Comparison of ENCODE assay signal across 16 cellular contexts in genomic region chr2:73640946-73641766, GRCh38. TPM values are rescaled to one million over a fixed set of nuclear protein-coding genes. Genes with fewer than 3 reads are reported as not detected.
A peak's percentile ranks its signal among the peaks of the same experiment; 100 is the strongest.
DNase-seq lines count a peak whose midpoint lies in the region; ATAC-seq and TF ChIP-seq lines count a peak whose summit lies in the region.
"Had no signal": no experiment of that assay in that cellular context is flagged by ENCODE, and none has a peak within 500 bp of the region (broad histone marks: within the 10 kb centered on the region; RNA-seq: fewer than 3 reads in every experiment).

No MANE protein-coding gene starts in this region.

- ATAC-seq in left lobe of liver (peak; percentile 56), upper lobe of right lung (peak; percentile 7)

- H4K20me1 ChIP-seq in neural progenitor cell (ENCODE audit: low read depth), result no peaks in the 10 kb centered on the region
- H4K20me1 ChIP-seq: BLaER1 treated with 17β-estradiol and CSF1 and Interleukin-3, amounts not matched to agents 10 nM and 100 nM had no signal

- H3K36me3 Mint-ChIP-seq in neural progenitor cell, result no peaks in the 10 kb centered on the region
- H3K36me3 Mint-ChIP-seq in activated T-helper 1 cell treated with anti-CD3 and anti-CD28 coated beads, Interleukin-12 subunit alpha, Interleukin-12 subunit beta, Interleukin-2, Interleukin-4 antibody, amounts not matched to agents 30 ng/mL and 10 ng/mL and 1 ng/mL, durations not matched to agents 14 hours and 24 hours and 36 hours (ENCODE audit: low read depth), result no peaks in the 10 kb centered on the region
- no peaks in the 10 kb centered on the region for H3K36me3 Mint-ChIP-seq in endodermal cell (ENCODE audit: low read depth)

- H3K27me3 Mint-ChIP-seq in neural progenitor cell (ENCODE audit: insufficient read depth, low read depth) (peaks cover 4% of the 10 kb centered on the region), endodermal cell (ENCODE audit: insufficient read depth) (peaks cover 40% of the 10 kb centered on the region)
- peaks cover 2% of the 10 kb centered on the region for H3K27me3 Mint-ChIP-seq in activated T-helper 1 cell treated with anti-CD3 and anti-CD28 coated beads, Interleukin-12 subunit alpha, Interleukin-12 subunit beta, Interleukin-2, Interleukin-4 antibody, amounts not matched to agents 30 ng/mL and 10 ng/mL and 1 ng/mL, durations not matched to agents 14 hours and 24 hours and 36 hours (ENCODE audit: insufficient read depth)

- no peaks in the 10 kb centered on the region for H3K79me2 ChIP-seq in neural progenitor cell (ENCODE audit: low read depth)

- no peaks in the 10 kb centered on the region for H3K4me1 Mint-ChIP-seq in neural progenitor cell
- peaks cover 5% of the 10 kb centered on the region for H3K4me1 Mint-ChIP-seq in activated T-helper 1 cell treated with anti-CD3 and anti-CD28 coated beads, Interleukin-12 subunit alpha, Interleukin-12 subunit beta, Interleukin-2, Interleukin-4 antibody, amounts not matched to agents 30 ng/mL and 10 ng/mL and 1 ng/mL, durations not matched to agents 14 hours and 24 hours and 36 hours (ENCODE audit: low read depth)
- H3K4me1 Mint-ChIP-seq in endodermal cell, result no peaks in the 10 kb centered on the region

- no peak overlapping the region for H2AFZ ChIP-seq in neural progenitor cell (replicated peaks)

- H3K9me3 ChIP-seq in neural progenitor cell (ENCODE audit: low read depth) (no peaks in the 10 kb centered on the region), upper lobe of right lung (no peaks in the 10 kb centered on the region), endodermal cell (ENCODE audit: control insufficient read depth, low read length) (peaks cover 18% of the 10 kb centered on the region)

- H3K4me1 ChIP-seq in neural progenitor cell, result no peaks in the 10 kb centered on the region
- H3K4me1 ChIP-seq in upper lobe of right lung, result peaks cover 3% of the 10 kb centered on the region
- H3K4me1 ChIP-seq in endodermal cell (ENCODE audit: control insufficient read depth, insufficient read depth, low read length), result no peaks in the 10 kb centered on the region

- no peak overlapping the region for H3K4me2 ChIP-seq in neural progenitor cell

- DNase-seq in SK-MEL-5 (ENCODE audit: low read depth, low spot score) (peak; percentile 58), left lobe of liver (ENCODE audit: low spot score) (peak; percentile 72), neural progenitor cell (ENCODE audit: low spot score) (no peak), upper lobe of right lung (no peak), SKM-1 (lab: John Stamatoyannopoulos, UW; ENCODE audit: unreplicated experiment) (no peak), endodermal cell (no peak)
- no peak for DNase-seq in activated T-helper 1 cell treated with anti-CD3 and anti-CD28 coated beads, Interleukin-12 subunit alpha, Interleukin-12 subunit beta, Interleukin-2, Interleukin-4 antibody, amounts not matched to agents 30 ng/mL and 10 ng/mL and 1 ng/mL, durations not matched to agents 14 hours and 24 hours and 36 hours (ENCODE audit: low spot score)
- DNase-seq: 8988T; Calu3; CD4-positive, alpha-beta T cell; DMS 273 treated with DMSO at 0.1 percent for 48 hours; HCEC 1CT; HFFc6 had no signal

- in situ Hi-C loops in SK-MEL-5 (cut with HindIII; ENCODE audit: low pct_unique_long_range_greater_than_20kb, low sequenced_read_pairs), result no loop called here

- H3K27ac Mint-ChIP-seq in neural progenitor cell (no peak overlapping the region), endodermal cell (no peak overlapping the region)
- H3K27ac Mint-ChIP-seq in activated T-helper 1 cell treated with anti-CD3 and anti-CD28 coated beads, Interleukin-12 subunit alpha, Interleukin-12 subunit beta, Interleukin-2, Interleukin-4 antibody, amounts not matched to agents 30 ng/mL and 10 ng/mL and 1 ng/mL, durations not matched to agents 14 hours and 24 hours and 36 hours, result no peak overlapping the region
- H3K27ac Mint-ChIP-seq: CD4-positive, alpha-beta T cell; HFFc6 had no signal

- H3F3A ChIP-seq in neural progenitor cell (ENCODE audit: low read depth), result no peaks in the 10 kb centered on the region

- H3K36me3 ChIP-seq in neural progenitor cell, result no peaks in the 10 kb centered on the region
- H3K36me3 ChIP-seq in upper lobe of right lung, result no peaks in the 10 kb centered on the region
- H3K36me3 ChIP-seq in endodermal cell (ENCODE audit: control insufficient read depth, insufficient read depth, low read length), result no peaks in the 10 kb centered on the region
- H3K36me3 ChIP-seq: BLaER1 treated with 17β-estradiol and CSF1 and Interleukin-3, amounts not matched to agents 10 nM and 100 nM had no signal

- peaks cover 16% of the 10 kb centered on the region for H3K9me3 Mint-ChIP-seq in neural progenitor cell
- peaks cover 4% of the 10 kb centered on the region for H3K9me3 Mint-ChIP-seq in activated T-helper 1 cell treated with anti-CD3 and anti-CD28 coated beads, Interleukin-12 subunit alpha, Interleukin-12 subunit beta, Interleukin-2, Interleukin-4 antibody, amounts not matched to agents 30 ng/mL and 10 ng/mL and 1 ng/mL, durations not matched to agents 14 hours and 24 hours and 36 hours
- peaks cover 45% of the 10 kb centered on the region for H3K9me3 Mint-ChIP-seq in endodermal cell

- WGBS in endodermal cell (ENCODE audit: insufficient coverage in 1 of 2, insufficient read length in 1 of 2), 2 experiments, result 90 to 96% methylated on average over 11 to 19 of the region's 19 CpGs

- H3K9ac ChIP-seq in neural progenitor cell, result no peak overlapping the region
- H3K9ac ChIP-seq in endodermal cell (ENCODE audit: extremely low read depth, low read length, poor library complexity, severe bottlenecking), result no peak overlapping the region
- H3K9ac ChIP-seq: BLaER1 treated with 17β-estradiol and CSF1 and Interleukin-3, amounts not matched to agents 10 nM and 100 nM had no signal

- H3K4me3 Mint-ChIP-seq in neural progenitor cell, result peak overlapping the region; percentile 43
- no peak overlapping the region for H3K4me3 Mint-ChIP-seq in activated T-helper 1 cell treated with anti-CD3 and anti-CD28 coated beads, Interleukin-12 subunit alpha, Interleukin-12 subunit beta, Interleukin-2, Interleukin-4 antibody, amounts not matched to agents 30 ng/mL and 10 ng/mL and 1 ng/mL, durations not matched to agents 14 hours and 24 hours and 36 hours
- H3K4me3 Mint-ChIP-seq in endodermal cell, result no peak overlapping the region
- H3K4me3 Mint-ChIP-seq: CD4-positive, alpha-beta T cell; HFFc6 had no signal

- H3K4me3 ChIP-seq in neural progenitor cell, result no peak overlapping the region
- no peak overlapping the region for H3K4me3 ChIP-seq in upper lobe of right lung
- H3K4me3 ChIP-seq in endodermal cell (ENCODE audit: low read length), result no peak overlapping the region
- H3K4me3 ChIP-seq: BLaER1 treated with 17β-estradiol and CSF1 and Interleukin-3, amounts not matched to agents 10 nM and 100 nM had no signal

- H3K27ac ChIP-seq in neural progenitor cell, result no peak overlapping the region
- no peak overlapping the region for H3K27ac ChIP-seq in upper lobe of right lung
- no peak overlapping the region for H3K27ac ChIP-seq in endodermal cell (ENCODE audit: low read depth, low read length)
- H3K27ac ChIP-seq: BLaER1 treated with 17β-estradiol and CSF1 and Interleukin-3, amounts not matched to agents 10 nM and 100 nM had no signal

- H3K27me3 ChIP-seq in neural progenitor cell (peaks cover 3% of the 10 kb centered on the region), upper lobe of right lung (no peaks in the 10 kb centered on the region), endodermal cell (ENCODE audit: control insufficient read depth, insufficient read depth, low read length, poor library complexity, severe bottlenecking) (peaks cover 4% of the 10 kb centered on the region)
- H3K27me3 ChIP-seq: BLaER1 treated with 17β-estradiol and CSF1 and Interleukin-3, amounts not matched to agents 10 nM and 100 nM had no signal

- intact Hi-C loops in upper lobe of right lung (cut with DNase I), result no loop called here
- intact Hi-C loops in activated T-helper 1 cell treated with anti-CD3 and anti-CD28 coated beads, Interleukin-12 subunit alpha, Interleukin-12 subunit beta, Interleukin-2, Interleukin-4 antibody, amounts not matched to agents 30 ng/mL and 10 ng/mL and 1 ng/mL, durations not matched to agents 14 hours and 24 hours and 36 hours (cut with micrococcal nuclease), result no loop called here

- TF ChIP-seq CTCF in neural progenitor cell (IDR thresholded peaks at IDR 0.05) (no peak), upper lobe of right lung (IDR thresholded peaks at IDR 0.05) (no peak), endodermal cell (conservative IDR thresholded peaks at IDR 0.05) (no peak)

RNA-seq across cellular contexts. Expression of gene NAT8, which starts 1.1 kb away (rescaled TPM):
- total RNA-seq in SK-MEL-5 (2014; rRNA removed; shearing (Covaris generic)), result 2.4 and 2.8 TPM in 2 replicates
- polyA plus RNA-seq in SK-MEL-5 (2015; cell fraction: cytosol; rRNA removed), result 0.10 and 1.9 TPM in 2 replicates
- not detected in 2 replicates for polyA plus RNA-seq in SK-MEL-5 (2015; cell fraction: nucleus; rRNA removed)
- 26.3 TPM for total RNA-seq in left lobe of liver
- total RNA-seq in neural progenitor cell (ENCODE audit: low replicate concordance), result not detected in 2 replicates
- total RNA-seq in upper lobe of right lung, result not detected
- not detected in 2 replicates for total RNA-seq in activated T-helper 1 cell treated with anti-CD3 and anti-CD28 coated beads, Interleukin-12 subunit alpha, Interleukin-12 subunit beta, Interleukin-2, Interleukin-4 antibody, amounts not matched to agents 30 ng/mL and 10 ng/mL and 1 ng/mL, durations not matched to agents 14 hours and 24 hours and 36 hours
- total RNA-seq in endodermal cell, result not detected
- not detected for polyA plus RNA-seq in endodermal cell (2013, experiment 1 of 2)
- polyA plus RNA-seq in endodermal cell (2013, experiment 2 of 2), result not detected
- total RNA-seq: Calu3; CD4-positive, alpha-beta T cell; Daoy; H4; HFFc6 had no signal

Comparison
In these comparisons a context has a peak if more than half of its experiments do, and no peak if none do; other contexts are left out.
1. DNase-seq: peak in SK-MEL-5 (single experiment) and left lobe of liver (single experiment); none in neural progenitor cell (single experiment), upper lobe of right lung (single experiment), activated T-helper 1 cell treated with anti-CD3 and anti-CD28 coated beads, Interleukin-12 subunit alpha, Interleukin-12 subunit beta, Interleukin-2, Interleukin-4 antibody, amounts not matched to agents 30 ng/mL and 10 ng/mL and 1 ng/mL, durations not matched to agents 14 hours and 24 hours and 36 hours (single experiment), SKM-1 (single experiment) and endodermal cell (single experiment).